In genomic region chr13:24540236-24541126, GRCh38 we compare ENCODE assay signal across 10 cellular contexts. TPM values are rescaled to one million over a fixed set of nuclear protein-coding genes. Genes with fewer than 3 reads are reported as not detected.
DNase-seq lines count a peak whose midpoint lies in the region; ATAC-seq and TF ChIP-seq lines count a peak whose summit lies in the region.
"Had no signal": no experiment of that assay in that cellular context is flagged by ENCODE, and none has a peak within 500 bp of the region (broad histone marks: within the 10 kb centered on the region; RNA-seq: fewer than 3 reads in every experiment).

No MANE protein-coding gene starts in this region.

- no peak for TF ChIP-seq POLR2A in stomach (IDR thresholded peaks at IDR 0.05)

- intact Hi-C loops in CD4-positive, alpha-beta T cell (cut with DNase I, micrococcal nuclease), result no loop called here
- intact Hi-C loops in stomach (cut with DNase I; ENCODE audit: low total_unique reads), result no loop called here

- 67 to 77% (median 73%) methylated on average over 18 to 32 of the region's 32 CpGs for WGBS in stomach, 5 donors

- no peak overlapping the region for H3K4me3 ChIP-seq in stomach
- H3K4me3 ChIP-seq: body of pancreas had no signal

- ATAC-seq in CD4-positive, alpha-beta T cell (ENCODE audit: poor library complexity), result no peak
- ATAC-seq in naive B cell (ENCODE audit: low read depth in 2 of 2), result no peak
- ATAC-seq in HG03196 (IDR thresholded peaks at IDR 0.05; ENCODE audit: unreplicated experiment), result no peak

- H3K27ac Mint-ChIP-seq in CD4-positive, alpha-beta T cell, result no peak overlapping the region
- H3K27ac Mint-ChIP-seq in naive B cell, result no peak overlapping the region

- POLR2A ChIA-PET in CD4-positive, alpha-beta T cell (lab: Charles Lee), result interaction anchor here (0.5 kb wide), 1 partner anchor 17 kb away, joined by 3 read pairs; no protein-coding TSS in a partner anchor

- H3K36me3 Mint-ChIP-seq in CD4-positive, alpha-beta T cell (ENCODE audit: low read depth), result no peaks in the 10 kb centered on the region
- H3K36me3 Mint-ChIP-seq in naive B cell, result peaks cover 6 to 8% of the 10 kb centered on the region in 2 donors

- no peak for DNase-seq in CD4-positive, alpha-beta T cell
- DNase-seq in HT-29 (ENCODE audit: low spot score), result peak; percentile 33
- peak; percentile 37 for DNase-seq in dermis blood vessel endothelial cell
- no peak for DNase-seq in naive B cell
- DNase-seq in stomach, result no peak
- no peak for DNase-seq in activated gamma-delta T cell (lab: John Stamatoyannopoulos, UW)
- DNase-seq in activated effector memory CD4-positive, alpha-beta T cell treated with Interleukin-2 at 50 U/mL for 16 hours, result no peak
- DNase-seq: NCI-H1694 treated with DMSO at 0.1 percent for 48 hours had no signal

- CTCF ChIA-PET in CD4-positive, alpha-beta T cell (lab: Charles Lee), result no interaction called here

- no peak for TF ChIP-seq EP300 in stomach (IDR thresholded peaks at IDR 0.05)

- H3K9me3 Mint-ChIP-seq in CD4-positive, alpha-beta T cell, result no peaks in the 10 kb centered on the region
- peaks cover 0 to 6% (median 2%) of the 10 kb centered on the region in 7 donors for H3K9me3 Mint-ChIP-seq in naive B cell

- no peak overlapping the region for H3K27ac ChIP-seq in CD4-positive, alpha-beta T cell (ENCODE audit: low read depth, low read length)
- no peak overlapping the region for H3K27ac ChIP-seq in stomach
- H3K27ac ChIP-seq: body of pancreas had no signal

- no peaks in the 10 kb centered on the region for H3K36me3 ChIP-seq in stomach

- peak overlapping the region; percentile 65 for H3K4me3 Mint-ChIP-seq in CD4-positive, alpha-beta T cell
- H3K4me3 Mint-ChIP-seq in naive B cell, result peak overlapping the region in 7 of 8 donors; percentile 27 to 88 (median 60)

- peaks cover 30% of the 10 kb centered on the region for H3K27me3 ChIP-seq in CD4-positive, alpha-beta T cell (ENCODE audit: control insufficient read depth, insufficient read depth, low read length)
- peaks cover 4 to 38% (median 30%) of the 10 kb centered on the region in 3 donors for H3K27me3 ChIP-seq in stomach

- H3K4me1 ChIP-seq in stomach, result peaks cover 0 to 15% (median 11%) of the 10 kb centered on the region in 4 donors

- TF ChIP-seq CTCF in CD4-positive, alpha-beta T cell (IDR thresholded peaks at IDR 0.05), result no peak
- no peak for TF ChIP-seq CTCF in stomach (IDR thresholded peaks at IDR 0.05)

- H3K27me3 Mint-ChIP-seq in CD4-positive, alpha-beta T cell, result peaks cover 72% of the 10 kb centered on the region
- H3K27me3 Mint-ChIP-seq in naive B cell, result peaks cover 50 to 65% (median 63%) of the 10 kb centered on the region in 3 donors

- no peaks in the 10 kb centered on the region for H3K9me3 ChIP-seq in CD4-positive, alpha-beta T cell (ENCODE audit: control insufficient read depth, low read length)
- H3K9me3 ChIP-seq in stomach, result no peaks in the 10 kb centered on the region
- H3K9me3 ChIP-seq: body of pancreas had no signal

- peaks cover 9% of the 10 kb centered on the region for H3K4me1 Mint-ChIP-seq in CD4-positive, alpha-beta T cell (ENCODE audit: low read depth)
- peaks cover 8 to 17% (median 11%) of the 10 kb centered on the region in 3 donors for H3K4me1 Mint-ChIP-seq in naive B cell

RNA-seq across cellular contexts. Expression of gene PARP4, which starts 27.9 kb away (rescaled TPM):
- 10 to 100 TPM; 29.5 to 29.6 TPM for total RNA-seq in CD4-positive, alpha-beta T cell
- total RNA-seq in HT-29 (2014; rRNA removed; shearing (Covaris generic)), result 75.6 and 78.9 TPM in 2 replicates
- total RNA-seq in dermis blood vessel endothelial cell (54.8 and 66.2 TPM in 2 replicates), stomach (10 to 100 TPM; 35.9 to 85.2 (median 43.7) TPM)
- polyA plus RNA-seq in naive B cell (ENCODE audit: low read depth in 6 of 6) (10 to 100 TPM; 20.6 to 35.0 (median 28.6) TPM), stomach (10 to 100 TPM; 13.9 to 14.3 (median 13.9) TPM)

Comparison
In these comparisons a context has a peak if more than half of its experiments do, and no peak if none do; other contexts are left out.
1. DNase-seq: peak in HT-29 (single experiment) and dermis blood vessel endothelial cell (single experiment); none in CD4-positive, alpha-beta T cell (0 of 10), naive B cell (single experiment), stomach (single experiment), activated gamma-delta T cell (single experiment) and activated effector memory CD4-positive, alpha-beta T cell treated with Interleukin-2 at 50 U/mL for 16 hours (single experiment).